8 cellular contexts compared by ENCODE assay signal in the genomic region with DNA sequence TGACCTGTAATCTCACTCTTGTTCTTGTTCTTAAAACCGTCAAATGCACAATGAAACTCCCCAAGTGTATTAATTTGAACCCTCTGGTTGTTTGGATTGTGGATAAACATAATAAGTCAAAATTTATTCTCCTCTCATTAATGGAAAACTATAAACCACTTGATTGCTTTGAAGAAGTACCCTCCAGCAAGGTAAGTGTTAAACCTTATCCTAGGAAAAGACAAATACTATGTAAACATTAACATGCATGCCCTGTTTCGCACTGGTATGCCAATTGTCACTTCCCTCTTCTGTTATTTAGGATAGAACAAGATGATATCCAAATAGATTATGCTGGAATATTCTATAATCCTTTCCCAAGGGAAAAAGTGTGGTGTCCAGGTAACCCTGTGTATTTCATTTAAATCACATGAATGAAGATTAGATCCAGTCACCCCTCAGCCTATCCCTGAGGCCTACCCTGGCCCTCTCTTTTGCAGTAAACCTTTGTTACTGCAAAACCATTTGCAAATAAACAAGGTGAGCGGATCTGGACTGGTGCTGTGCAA. TPM values are rescaled to one million over a fixed set of nuclear protein-coding genes. Genes with fewer than 3 reads are reported as not detected.
DNase-seq lines count a peak whose midpoint lies in the region; ATAC-seq and TF ChIP-seq lines count a peak whose summit lies in the region.

No MANE protein-coding gene starts in this region.

- H3K4me1 Mint-ChIP-seq in GM23338: peaks cover 23% of the 10 kb centered on the region

- peaks cover 10% of the 10 kb centered on the region; the same call in 2 of the 3 replicates for H3K9me3 Mint-ChIP-seq in GM23338

- peak overlapping the region; percentile 89 for H3K27ac Mint-ChIP-seq in GM23338

- no peak for TF ChIP-seq POLR2A in gastroesophageal sphincter (IDR thresholded peaks at IDR 0.05)

- H2AFZ ChIP-seq in GM23338: no peak overlapping the region

- H3K9ac ChIP-seq in skeletal muscle tissue (ENCODE audit: low read depth in 1 of 3, low read length in 3 of 3): peak overlapping the region; percentile 90 to 96 (median 94)

- H3K27ac ChIP-seq in GM23338 (ENCODE audit: low read depth) (peak overlapping the region; percentile 76), gastroesophageal sphincter (peak overlapping the region; percentile 78 to 100 (median 98)), skeletal muscle tissue (ENCODE audit: low read depth, low read length) (peak overlapping the region; percentile 93)

- H3K36me3 ChIP-seq in GM23338 (ENCODE audit: insufficient read depth) (no peaks in the 10 kb centered on the region), gastroesophageal sphincter (peaks cover 4 to 21% of the 10 kb centered on the region in 2 donors), skeletal muscle tissue (ENCODE audit: control insufficient read depth in 3 of 3, insufficient read depth in 3 of 3, low read length in 3 of 3) (peaks cover 0 to 7% (median 5%) of the 10 kb centered on the region in 3 donors)

- no peaks in the 10 kb centered on the region for H4K20me1 ChIP-seq in GM23338 (replicated peaks; ENCODE audit: insufficient read depth)

- H3K4me3 Mint-ChIP-seq in GM23338: peak overlapping the region; percentile 74

- H3F3A ChIP-seq in GM23338 (replicated peaks; ENCODE audit: low read depth): 0 out of 2 replicates have a peak, but pooled peaks cover 8% of the 10 kb centered on the region

- no peak for ATAC-seq in GM23338
- no peak for ATAC-seq in gastroesophageal sphincter
- no peak for ATAC-seq in GM21423 (IDR thresholded peaks at IDR 0.05; ENCODE audit: unreplicated experiment)

- H3K27me3 Mint-ChIP-seq in GM23338 (ENCODE audit: insufficient read depth, low read depth, poor library complexity): peaks cover 18% of the 10 kb centered on the region

- H3K9me3 ChIP-seq in gastroesophageal sphincter (no peaks in the 10 kb centered on the region), skeletal muscle tissue (ENCODE audit: control insufficient read depth in 3 of 3, low read length in 3 of 3) (no peaks in the 10 kb centered on the region)

- 24 to 37% methylated on average over 2 to 3 of the region's 3 CpGs for WGBS in gastroesophageal sphincter (ENCODE audit: low coverage in 1 of 2), 2 donors

- DNase-seq in GM23338 (ENCODE audit: low spot score) (no peak), SW480 (ENCODE audit: low spot score) (peak; percentile 54), NCI-H226 (no peak), middle frontal gyrus (ENCODE audit: extremely low spot score, low spot score) (no peak)
- no peak for DNase-seq in stimulated activated CD4-positive, alpha-beta T cell treated with anti-CD3 and anti-CD28 coated beads, Interleukin-15, amount 100 ng/mL, for 24 hours

- no peaks in the 10 kb centered on the region for H3K9me2 ChIP-seq in GM23338 (ENCODE audit: insufficient read depth)

- H3K27me3 ChIP-seq in GM23338 (ENCODE audit: insufficient read depth) (0 out of 2 replicates have a peak, but pooled peaks cover 5% of the 10 kb centered on the region), gastroesophageal sphincter (no peaks in the 10 kb centered on the region), skeletal muscle tissue (ENCODE audit: control insufficient read depth in 3 of 3, insufficient read depth in 3 of 3, low read length in 3 of 3) (no peaks in the 10 kb centered on the region)

- H3K79me2 ChIP-seq in GM23338 (replicated peaks; ENCODE audit: insufficient read depth): peaks cover 23% of the 10 kb centered on the region

- peaks cover 26% of the 10 kb centered on the region for H3K36me3 Mint-ChIP-seq in GM23338 (ENCODE audit: low read depth)

- H3K4me3 ChIP-seq in GM23338 (peak overlapping the region; percentile 62), gastroesophageal sphincter (peak overlapping the region; percentile 65 to 74), skeletal muscle tissue (ENCODE audit: low read length in 3 of 3) (peak overlapping the region; percentile 82 to 94 (median 89))

- TF ChIP-seq CTCF in GM23338 (conservative IDR thresholded peaks at IDR 0.05; ENCODE audit: low read depth in 2 of 2): no peak
- TF ChIP-seq CTCF in gastroesophageal sphincter (IDR thresholded peaks at IDR 0.05): no peak

- peak overlapping the region; percentile 87 for H3K4me2 ChIP-seq in GM23338

- no peak for TF ChIP-seq EP300 in gastroesophageal sphincter (IDR thresholded peaks at IDR 0.05)

- H3K4me1 ChIP-seq in GM23338 (ENCODE audit: insufficient read depth): 0 out of 2 replicates have a peak, but pooled peaks cover 6% of the 10 kb centered on the region
- H3K4me1 ChIP-seq in gastroesophageal sphincter: peaks cover 0 to 49% (median 7%) of the 10 kb centered on the region in 3 donors
- peaks cover 20 to 28% (median 28%) of the 10 kb centered on the region in 3 donors for H3K4me1 ChIP-seq in skeletal muscle tissue (ENCODE audit: control insufficient read depth in 3 of 3, insufficient read depth in 3 of 3, low read length in 3 of 3)

TF ChIP-seq in GM23338, 12 proteins besides CTCF, POLR2A, EP300 and RAD21 (continues in another document):
- TF ChIP-seq STAT1 (IDR thresholded peaks at IDR 0.05; ENCODE audit: unreplicated experiment): no peak
- no peak for TF ChIP-seq JUNB (IDR thresholded peaks at IDR 0.05; ENCODE audit: unreplicated experiment)
- TF ChIP-seq CREB1 (CRISPR knock-in tag; IDR thresholded peaks at IDR 0.05; ENCODE audit: low read depth): no peak
- TF ChIP-seq, protein P1, sequence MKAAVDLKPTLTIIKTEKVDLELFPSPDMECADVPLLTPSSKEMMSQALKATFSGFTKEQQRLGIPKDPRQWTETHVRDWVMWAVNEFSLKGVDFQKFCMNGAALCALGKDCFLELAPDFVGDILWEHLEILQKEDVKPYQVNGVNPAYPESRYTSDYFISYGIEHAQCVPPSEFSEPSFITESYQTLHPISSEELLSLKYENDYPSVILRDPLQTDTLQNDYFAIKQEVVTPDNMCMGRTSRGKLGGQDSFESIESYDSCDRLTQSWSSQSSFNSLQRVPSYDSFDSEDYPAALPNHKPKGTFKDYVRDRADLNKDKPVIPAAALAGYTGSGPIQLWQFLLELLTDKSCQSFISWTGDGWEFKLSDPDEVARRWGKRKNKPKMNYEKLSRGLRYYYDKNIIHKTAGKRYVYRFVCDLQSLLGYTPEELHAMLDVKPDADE (IDR thresholded peaks at IDR 0.05): no peak
- TF ChIP-seq EZH2phosphoT487 (IDR thresholded peaks at IDR 0.05; ENCODE audit: unreplicated experiment): no peak
- TF ChIP-seq ZNF114 (CRISPR knock-in tag; IDR thresholded peaks at IDR 0.05): no peak

RNA-seq across cellular contexts. Expression of gene ADI1, which starts 1.3 kb away (rescaled TPM):
- total RNA-seq in GM23338 (2014; rRNA removed; shearing (Covaris generic)): 16.3 and 17.3 TPM in 2 replicates
- 31.9 and 34.1 TPM in 2 replicates for polyA plus RNA-seq in GM23338 (2016; fragmentation: Nextera tagmentation; extraction: Ambion mirVana)
- total RNA-seq in gastroesophageal sphincter (100 to 1,000 TPM in 1 of 4 donors, 10 to 100 TPM in 3; 61.9 to 106 (median 82.9) TPM), skeletal muscle tissue (38.1 TPM)

RNA-seq across cellular contexts. Expression of gene RNASEH1, which starts 40.1 kb away (rescaled TPM):
- total RNA-seq in GM23338 (2014; rRNA removed; shearing (Covaris generic)): 33.2 and 42.0 TPM in 2 replicates
- 35.5 and 40.7 TPM in 2 replicates for polyA plus RNA-seq in GM23338 (2016; fragmentation: Nextera tagmentation; extraction: Ambion mirVana)
- 10 to 100 TPM; 28.1 to 46.2 (median 34.0) TPM for total RNA-seq in gastroesophageal sphincter
- 14.6 TPM for total RNA-seq in skeletal muscle tissue

RNA-seq across cellular contexts. Expression of gene RPS7, which starts 57.0 kb away (rescaled TPM):
- 2,575 and 2,742 TPM in 2 replicates for total RNA-seq in GM23338 (2014; rRNA removed; shearing (Covaris generic))
- polyA plus RNA-seq in GM23338 (2016; fragmentation: Nextera tagmentation; extraction: Ambion mirVana): 2,161 and 2,244 TPM in 2 replicates
- total RNA-seq in gastroesophageal sphincter: 1,000 to 10,000 TPM; 1,117 to 3,164 (median 3,050) TPM
- 2,490 TPM for total RNA-seq in skeletal muscle tissue
